In the genomic region with DNA sequence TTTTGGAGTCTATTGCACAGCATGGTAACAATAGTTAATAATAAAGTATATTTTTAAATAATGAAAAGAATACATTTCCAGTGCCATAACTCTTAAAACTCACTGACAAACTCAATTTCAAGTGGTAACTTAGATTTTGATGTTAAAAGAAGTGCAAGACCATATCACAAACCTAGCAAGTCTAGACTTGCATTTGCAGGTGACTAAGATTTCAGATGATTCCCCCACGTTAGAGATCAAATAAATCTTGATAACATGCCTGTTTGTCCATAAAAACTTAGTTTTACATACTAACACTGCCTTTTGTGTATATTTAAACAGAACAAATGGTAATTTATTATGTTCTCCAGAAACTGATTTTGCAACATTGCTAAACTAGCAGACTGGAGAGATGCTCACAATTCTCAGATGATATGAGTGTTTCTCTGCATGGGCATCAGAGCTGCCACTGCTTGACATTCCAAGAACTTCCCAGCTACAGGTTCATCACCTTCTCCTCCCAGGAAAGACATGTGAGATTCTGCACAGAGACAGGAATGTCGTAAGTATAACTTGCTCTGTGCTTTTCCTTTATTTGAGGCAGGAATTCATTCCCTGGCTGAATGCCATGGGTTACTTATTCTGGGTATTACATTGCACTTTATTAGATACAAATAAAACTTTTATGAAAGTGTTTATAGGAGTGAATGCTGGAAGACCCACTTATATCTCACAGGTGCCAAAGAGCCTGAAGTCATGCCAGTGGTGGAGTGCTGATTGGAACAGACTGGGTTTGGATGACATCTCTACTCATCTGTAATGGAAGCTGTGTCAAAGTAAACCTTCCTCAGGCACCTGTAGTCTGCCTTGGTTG, we compare ENCODE assay signal across 15 cellular contexts.
A peak's percentile ranks its signal among the peaks of the same experiment; 100 is the strongest.
DNase-seq lines count a peak whose midpoint lies in the region; ATAC-seq and TF ChIP-seq lines count a peak whose summit lies in the region.
"Had no signal": no experiment of that assay in that cellular context is flagged by ENCODE, and none has a peak within 500 bp of the region (broad histone marks: within the 10 kb centered on the region; RNA-seq: fewer than 3 reads in every experiment).

No MANE protein-coding gene starts in this region.

- H3K36me3 ChIP-seq in hepatocyte (replicated peaks; ENCODE audit: insufficient read depth, low read depth) = no peaks in the 10 kb centered on the region
- H3K36me3 ChIP-seq in upper lobe of right lung = no peaks in the 10 kb centered on the region
- H3K36me3 ChIP-seq: BLaER1, SJSA1 had no signal

- no peak overlapping the region for H3K27ac Mint-ChIP-seq in activated T-cell treated with anti-CD3 and anti-CD28 coated beads, Interleukin-2, amount 50 U/mL, for 72 hours
- H3K27ac Mint-ChIP-seq: CD8-positive, alpha-beta memory T cell had no signal

- H3K9me2 ChIP-seq in hepatocyte (replicated peaks; ENCODE audit: insufficient read depth) = no peaks in the 10 kb centered on the region

- intact Hi-C loops in upper lobe of right lung (cut with DNase I) = no loop called here

- H3K4me3 ChIP-seq in choroid plexus epithelial cell (ENCODE audit: low read depth, low read length) (no peak overlapping the region), hepatocyte (no peak overlapping the region), coronary artery (no peak overlapping the region), upper lobe of right lung (no peak overlapping the region)
- H3K4me3 ChIP-seq: BLaER1, SJSA1 had no signal

- no peak overlapping the region for H3K4me2 ChIP-seq in hepatocyte
- H3K4me2 ChIP-seq: KMS-11 had no signal

- CTCF ChIA-PET in RWPE1 (lab: Yijun Ruan, JAX) = interaction anchor here (0.6 kb wide), 1 partner anchor 9 kb away, joined by 3 read pairs; no protein-coding TSS in a partner anchor

- no peaks in the 10 kb centered on the region for H3K9me3 ChIP-seq in hepatocyte (ENCODE audit: low read depth)
- H3K9me3 ChIP-seq in upper lobe of right lung = no peaks in the 10 kb centered on the region
- H3K9me3 ChIP-seq: SJSA1 had no signal

- no peaks in the 10 kb centered on the region for H3K36me3 Mint-ChIP-seq in activated T-cell treated with anti-CD3 and anti-CD28 coated beads, Interleukin-2, amount 50 U/mL, for 72 hours (ENCODE audit: insufficient read depth in 2 of 2)

- H3K9me3 Mint-ChIP-seq in activated T-cell treated with anti-CD3 and anti-CD28 coated beads, Interleukin-2, amount 50 U/mL, for 72 hours = no peaks in the 10 kb centered on the region

- no peaks in the 10 kb centered on the region for H3K79me2 ChIP-seq in hepatocyte

- ATAC-seq in activated T-cell treated with anti-CD3 and anti-CD28 coated beads, Interleukin-2, amount 50 U/mL, for 72 hours (replicated peaks in 1 of 2) = no peak
- ATAC-seq in upper lobe of right lung = no peak

- H2AFZ ChIP-seq in hepatocyte = no peak overlapping the region

- no peaks in the 10 kb centered on the region for H3K27me3 Mint-ChIP-seq in activated T-cell treated with anti-CD3 and anti-CD28 coated beads, Interleukin-2, amount 50 U/mL, for 72 hours (ENCODE audit: low read depth)
- H3K27me3 Mint-ChIP-seq: CD8-positive, alpha-beta memory T cell had no signal

- TF ChIP-seq CTCF in RWPE1 (conservative IDR thresholded peaks at IDR 0.05; ENCODE audit: low read depth) (no peak), choroid plexus epithelial cell (conservative IDR thresholded peaks at IDR 0.05; ENCODE audit: low read depth, low read length) (no peak), hepatocyte (IDR thresholded peaks at IDR 0.05; ENCODE audit: poor library complexity) (no peak), coronary artery (IDR thresholded peaks at IDR 0.05) (no peak), upper lobe of right lung (IDR thresholded peaks at IDR 0.05) (no peak)

- no peaks in the 10 kb centered on the region for H3K27me3 ChIP-seq in hepatocyte
- no peaks in the 10 kb centered on the region for H3K27me3 ChIP-seq in upper lobe of right lung
- H3K27me3 ChIP-seq: BLaER1, SJSA1 had no signal

- DNase-seq in RWPE1 (ENCODE audit: low spot score) (peak; percentile 34), choroid plexus epithelial cell (ENCODE audit: low read depth) (peak; percentile 43), hepatocyte (ENCODE audit: low spot score) (peak; percentile 38), coronary artery (ENCODE audit: low spot score) (no peak), upper lobe of right lung (no peak)
- no peak for DNase-seq in activated T-cell treated with anti-CD3 and anti-CD28 coated beads, Interleukin-2, amount 50 U/mL, for 72 hours
- no peak for DNase-seq in stimulated activated CD8-positive, alpha-beta memory T cell treated with anti-CD3 and anti-CD28 coated beads, Interleukin-4, amount 100 ng/mL, for 48 hours
- DNase-seq: CD8-positive, alpha-beta memory T cell; NCI-H1417 treated with DMSO at 0.1 percent for 48 hours; NCI-H2029; NCI-H2171 treated with DMSO at 0.1 percent for 48 hours; NCI-H510A had no signal

- peaks cover 2% of the 10 kb centered on the region for H3K4me1 ChIP-seq in hepatocyte (ENCODE audit: insufficient read depth)
- H3K4me1 ChIP-seq in upper lobe of right lung = no peaks in the 10 kb centered on the region
- H3K4me1 ChIP-seq: SJSA1 had no signal

- H3K4me1 Mint-ChIP-seq in activated T-cell treated with anti-CD3 and anti-CD28 coated beads, Interleukin-2, amount 50 U/mL, for 72 hours (ENCODE audit: low read depth) = no peaks in the 10 kb centered on the region
- H3K4me1 Mint-ChIP-seq: CD8-positive, alpha-beta memory T cell had no signal

- POLR2A ChIA-PET in RWPE1 (lab: Yijun Ruan, JAX; ENCODE audit: low non-redundant PET) = no interaction called here

- no peak overlapping the region for H3K4me3 Mint-ChIP-seq in activated T-cell treated with anti-CD3 and anti-CD28 coated beads, Interleukin-2, amount 50 U/mL, for 72 hours
- H3K4me3 Mint-ChIP-seq: CD8-positive, alpha-beta memory T cell had no signal

- no peaks in the 10 kb centered on the region for H4K20me1 ChIP-seq in hepatocyte (ENCODE audit: insufficient read depth, poor library complexity, severe bottlenecking)
- H4K20me1 ChIP-seq: BLaER1 had no signal

- no peak overlapping the region for H3K27ac ChIP-seq in RWPE1
- H3K27ac ChIP-seq in hepatocyte = no peak overlapping the region
- H3K27ac ChIP-seq in coronary artery = no peak overlapping the region
- H3K27ac ChIP-seq in upper lobe of right lung = no peak overlapping the region
- H3K27ac ChIP-seq: BLaER1, KMS-11, SJSA1 had no signal

- 35% methylated on average over 2 of the region's 2 CpGs for WGBS in hepatocyte (ENCODE audit: low lambda C conversion rate, missing lambda C conversion rate)

Comparison
In these comparisons a context has a peak if more than half of its experiments do, and no peak if none do; other contexts are left out.
1. DNase-seq: peak in RWPE1 (single experiment), choroid plexus epithelial cell (single experiment) and hepatocyte (single experiment); none in coronary artery (single experiment), activated T-cell treated with anti-CD3 and anti-CD28 coated beads, Interleukin-2, amount 50 U/mL, for 72 hours (0 of 2), upper lobe of right lung (single experiment) and stimulated activated CD8-positive, alpha-beta memory T cell treated with anti-CD3 and anti-CD28 coated beads, Interleukin-4, amount 100 ng/mL, for 48 hours (single experiment).